ENCODE assay signal across 27 cellular contexts in genomic region chr9:36116593-36116992, GRCh38. TPM values are rescaled to one million over a fixed set of nuclear protein-coding genes. Genes with fewer than 3 reads are reported as not detected.
"Had no signal": no experiment of that assay in that cellular context is flagged by ENCODE, and none has a peak within 500 bp of the region (broad histone marks: within the 10 kb centered on the region; RNA-seq: fewer than 3 reads in every experiment).

No MANE protein-coding gene starts in this region.

- H3K27me3 ChIP-seq: Peyer's patch, SJCRH30 had no signal

- FAIRE-seq: TTC549 had no signal

- H3K4me3 Mint-ChIP-seq: activated CD8-positive, alpha-beta T cell treated with anti-CD3 and anti-CD28 coated beads for 36 hours; activated naive CD8-positive, alpha-beta T cell treated with anti-CD3 and anti-CD28 coated beads, Interleukin-2, amount 50 U/mL, for 24 hours; activated T-cell treated with anti-CD3 and anti-CD28 coated beads, Interleukin-2, amount 50 U/mL, for 24 hours; activated T-helper 1 cell treated with anti-CD3 and anti-CD28 coated beads, Interleukin-12 subunit alpha, Interleukin-12 subunit beta, Interleukin-2, Interleukin-4 antibody, amounts not matched to agents 30 ng/mL and 10 ng/mL and 1 ng/mL, durations not matched to agents 14 hours and 24 hours and 36 hours had no signal

- DNase-seq: activated CD4-positive, CD25-positive, alpha-beta regulatory T cell; activated CD8-positive, alpha-beta memory T cell treated with anti-CD3 and anti-CD28 coated beads, Interleukin-2, amount 50 U/mL, for 48 hours; activated CD8-positive, alpha-beta T cell treated with anti-CD3 and anti-CD28 coated beads for 36 hours; activated effector memory CD4-positive, alpha-beta T cell treated with anti-CD3 and anti-CD28 coated beads, Interleukin-2, amount 50 U/mL, for 16 hours; activated naive CD4-positive, alpha-beta T cell treated with Interleukin-2 at 50 U/mL for 16 hours; activated naive CD8-positive, alpha-beta T cell treated with anti-CD3 and anti-CD28 coated beads, Interleukin-2, amount 50 U/mL, for 24 hours; activated T-cell treated with anti-CD3 and anti-CD28 coated beads, Interleukin-2, amount 50 U/mL, for 24 hours; amygdala; MM.1S; NCI-H1105; NCI-H1436; NCI-H1694 treated with DMSO at 0.1 percent for 48 hours; NCI-H2029 treated with DMSO at 0.1 percent for 48 hours; NCI-H510A treated with DMSO at 0.1 percent for 48 hours; NCI-H69; NK-92 treated with Interleukin-12 subunit alpha and Interleukin-12 subunit beta, amount 100 ng/mL, for 24 hours; OCI-M1; Peyer's patch; Right ventricle myocardium superior; SJCRH30; T-helper 2 cell; T1000 had no signal

- H3K9me3 Mint-ChIP-seq: activated CD8-positive, alpha-beta T cell treated with anti-CD3 and anti-CD28 coated beads for 36 hours; activated naive CD4-positive, alpha-beta T cell treated with anti-CD3 and anti-CD28 coated beads, Interleukin-2, amount 50 U/mL, for 72 hours; activated naive CD8-positive, alpha-beta T cell treated with anti-CD3 and anti-CD28 coated beads, Interleukin-2, amount 50 U/mL, for 24 hours; activated T-cell treated with anti-CD3 and anti-CD28 coated beads, Interleukin-2, amount 50 U/mL, for 24 hours; activated T-helper 1 cell treated with anti-CD3 and anti-CD28 coated beads, Interleukin-12 subunit alpha, Interleukin-12 subunit beta, Interleukin-2, Interleukin-4 antibody, amounts not matched to agents 30 ng/mL and 10 ng/mL and 1 ng/mL, durations not matched to agents 14 hours and 24 hours and 36 hours had no signal

- H3K27ac Mint-ChIP-seq: activated CD8-positive, alpha-beta T cell treated with anti-CD3 and anti-CD28 coated beads for 36 hours; activated naive CD4-positive, alpha-beta T cell treated with anti-CD3 and anti-CD28 coated beads, Interleukin-2, amount 50 U/mL, for 72 hours; activated naive CD8-positive, alpha-beta T cell treated with anti-CD3 and anti-CD28 coated beads, Interleukin-2, amount 50 U/mL, for 24 hours; activated T-helper 1 cell treated with anti-CD3 and anti-CD28 coated beads, Interleukin-12 subunit alpha, Interleukin-12 subunit beta, Interleukin-2, Interleukin-4 antibody, amounts not matched to agents 30 ng/mL and 10 ng/mL and 1 ng/mL, durations not matched to agents 14 hours and 24 hours and 36 hours had no signal

- H3K27me3 Mint-ChIP-seq: activated CD8-positive, alpha-beta T cell treated with anti-CD3 and anti-CD28 coated beads for 36 hours; activated naive CD8-positive, alpha-beta T cell treated with anti-CD3 and anti-CD28 coated beads, Interleukin-2, amount 50 U/mL, for 24 hours; activated T-cell treated with anti-CD3 and anti-CD28 coated beads, Interleukin-2, amount 50 U/mL, for 24 hours had no signal

- H3K27ac ChIP-seq: Peyer's patch, RWPE1, SJCRH30, VCaP had no signal

- H3K36me3 ChIP-seq: Peyer's patch, SJCRH30 had no signal

- H3K4me1 Mint-ChIP-seq: activated naive CD8-positive, alpha-beta T cell treated with anti-CD3 and anti-CD28 coated beads, Interleukin-2, amount 50 U/mL, for 24 hours had no signal

- H3K9me3 ChIP-seq: Peyer's patch, SJCRH30 had no signal

- H3K4me1 ChIP-seq: Peyer's patch, SJCRH30 had no signal

- H3K36me3 Mint-ChIP-seq: activated naive CD4-positive, alpha-beta T cell treated with anti-CD3 and anti-CD28 coated beads, Interleukin-2, amount 50 U/mL, for 72 hours had no signal

- H3K4me3 ChIP-seq: Peyer's patch, SJCRH30 had no signal

- ATAC-seq: activated CD8-positive, alpha-beta T cell treated with anti-CD3 and anti-CD28 coated beads for 36 hours; activated naive CD4-positive, alpha-beta T cell treated with anti-CD3 and anti-CD28 coated beads, Interleukin-2, amount 50 U/mL, for 72 hours; activated naive CD8-positive, alpha-beta T cell treated with anti-CD3 and anti-CD28 coated beads, Interleukin-2, amount 50 U/mL, for 24 hours had no signal

RNA-seq across cellular contexts. Expression of gene CCIN, which starts 52.6 kb away (rescaled TPM):
- total RNA-seq: activated CD8-positive, alpha-beta T cell treated with anti-CD3 and anti-CD28 coated beads for 36 hours; activated naive CD4-positive, alpha-beta T cell treated with anti-CD3 and anti-CD28 coated beads, Interleukin-2, amount 50 U/mL, for 72 hours; activated T-helper 1 cell treated with anti-CD3 and anti-CD28 coated beads, Interleukin-12 subunit alpha, Interleukin-12 subunit beta, Interleukin-2, Interleukin-4 antibody, amounts not matched to agents 30 ng/mL and 10 ng/mL and 1 ng/mL, durations not matched to agents 14 hours and 24 hours and 36 hours; Peyer's patch; Right ventricle myocardium superior had no signal
